In the genomic region with DNA sequence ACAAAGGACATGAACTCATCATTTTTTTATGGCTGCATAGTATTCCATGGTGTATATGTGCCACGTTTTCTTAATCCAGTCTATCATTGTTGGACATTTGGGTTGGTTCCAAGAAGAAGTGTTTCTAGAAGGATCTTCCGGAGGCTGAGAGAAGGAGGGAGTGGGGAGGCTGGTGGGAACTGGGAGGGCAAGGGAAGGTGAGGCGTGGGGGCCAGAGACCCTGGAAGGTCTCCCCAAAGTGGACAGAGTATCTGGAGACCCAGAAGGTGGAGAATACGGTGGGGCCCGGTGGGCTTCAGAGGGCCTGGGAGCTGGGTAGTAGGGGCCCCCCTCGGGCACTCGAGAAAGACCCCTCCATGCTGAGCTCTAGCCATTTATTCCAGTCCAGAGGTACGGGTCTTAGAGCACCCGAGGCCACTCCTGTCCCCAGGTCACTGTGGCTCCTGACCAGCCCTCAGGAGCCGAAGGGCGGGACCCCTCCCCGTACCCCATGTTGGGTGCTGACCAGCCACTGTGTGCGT, we compare ENCODE assay signal across 18 cellular contexts. TPM values are rescaled to one million over a fixed set of nuclear protein-coding genes. Genes with fewer than 3 reads are reported as not detected.
"Had no signal": no experiment of that assay in that cellular context is flagged by ENCODE, and none has a peak within 500 bp of the region (broad histone marks: within the 10 kb centered on the region; RNA-seq: fewer than 3 reads in every experiment).

No MANE protein-coding gene starts in this region.

- H3K4me3 ChIP-seq: colonic mucosa, esophagus muscularis mucosa, lung, transverse colon had no signal

- H3K9me3 ChIP-seq: colonic mucosa, esophagus muscularis mucosa, transverse colon had no signal

- H3K36me3 Mint-ChIP-seq: natural killer cell treated with Interleukin-12 subunit alpha and Interleukin-12 subunit beta and Interleukin-15 and Interleukin-18, amount 100 ng/mL, for 72 hours had no signal

- H3K9me3 Mint-ChIP-seq: activated naive CD8-positive, alpha-beta T cell treated with anti-CD3 and anti-CD28 coated beads, Interleukin-2, amount 50 U/mL, for 24 hours; central memory CD8-positive, alpha-beta T cell; natural killer cell treated with Interleukin-12 subunit alpha and Interleukin-12 subunit beta and Interleukin-15 and Interleukin-18, amount 100 ng/mL, for 72 hours had no signal

- H3K4me1 ChIP-seq: colonic mucosa, esophagus muscularis mucosa, transverse colon had no signal

- H3K4me1 Mint-ChIP-seq: central memory CD8-positive, alpha-beta T cell had no signal

- DNase-seq: activated CD4-positive, CD25-positive, alpha-beta regulatory T cell; activated naive CD4-positive, alpha-beta T cell treated with Interleukin-2 at 50 U/mL for 16 hours; activated naive CD8-positive, alpha-beta T cell treated with anti-CD3 and anti-CD28 coated beads, Interleukin-2, amount 50 U/mL, for 24 hours; anterior cingulate cortex; brain microvascular endothelial cell; colonic mucosa; retina; stimulated activated CD4-positive, alpha-beta T cell treated with anti-CD3 and anti-CD28 coated beads, Interleukin-2, amount 100 ng/mL, for 24 hours; stimulated activated naive CD4-positive, alpha-beta T cell treated with Interleukin-2 at 50 U/mL for 16 hours; T-helper 1 cell; T-helper 9 cell had no signal

- H3K27me3 Mint-ChIP-seq: natural killer cell treated with Interleukin-12 subunit alpha and Interleukin-12 subunit beta and Interleukin-15 and Interleukin-18, amount 100 ng/mL, for 72 hours had no signal

- H3K4me3 Mint-ChIP-seq: activated naive CD8-positive, alpha-beta T cell treated with anti-CD3 and anti-CD28 coated beads, Interleukin-2, amount 50 U/mL, for 24 hours; central memory CD8-positive, alpha-beta T cell; natural killer cell treated with Interleukin-12 subunit alpha and Interleukin-12 subunit beta and Interleukin-15 and Interleukin-18, amount 100 ng/mL, for 72 hours had no signal

- H3K36me3 ChIP-seq: brain microvascular endothelial cell, colonic mucosa, esophagus muscularis mucosa, transverse colon had no signal

- H3K27ac ChIP-seq: brain microvascular endothelial cell, colonic mucosa, esophagus muscularis mucosa, transverse colon had no signal

- H3K27ac Mint-ChIP-seq: activated naive CD8-positive, alpha-beta T cell treated with anti-CD3 and anti-CD28 coated beads, Interleukin-2, amount 50 U/mL, for 24 hours; natural killer cell treated with Interleukin-12 subunit alpha and Interleukin-12 subunit beta and Interleukin-15 and Interleukin-18, amount 100 ng/mL, for 72 hours had no signal

- H3K27me3 ChIP-seq: brain microvascular endothelial cell, colonic mucosa had no signal

- ATAC-seq: activated naive CD8-positive, alpha-beta T cell treated with anti-CD3 and anti-CD28 coated beads, Interleukin-2, amount 50 U/mL, for 24 hours had no signal

RNA-seq across cellular contexts. Expression of a gene that starts 38.9 kb away (rescaled TPM):
- total RNA-seq: natural killer cell treated with Interleukin-12 subunit alpha and Interleukin-12 subunit beta and Interleukin-15 and Interleukin-18, amount 100 ng/mL, for 72 hours; subcutaneous adipose tissue; transverse colon had no signal

RNA-seq across cellular contexts. Expression of a gene that starts 44.1 kb away (rescaled TPM):
- total RNA-seq: natural killer cell treated with Interleukin-12 subunit alpha and Interleukin-12 subunit beta and Interleukin-15 and Interleukin-18, amount 100 ng/mL, for 72 hours; skeletal muscle tissue had no signal
